ENCODE assay signal across 7 cellular contexts in genomic region chr5:159435855-159436254, GRCh38.
"Had no signal": no experiment of that assay in that cellular context is flagged by ENCODE, and none has a peak within 500 bp of the region (broad histone marks: within the 10 kb centered on the region; RNA-seq: fewer than 3 reads in every experiment).

No MANE protein-coding gene starts in this region.

- H3K9ac ChIP-seq: GM23248 had no signal

- H2AFZ ChIP-seq: GM23248 had no signal

- H3K9me3 ChIP-seq: HAP-1 had no signal

- H3K4me3 ChIP-seq: GM23248, HAP-1 had no signal

- ATAC-seq: HCT116, HepG2 had no signal

- H3K27ac ChIP-seq: GM23248, HL-60 had no signal

- DNase-seq: GM23248, GOT3, H7 had no signal

- H3K36me3 ChIP-seq: HAP-1 had no signal

- H3K4me1 ChIP-seq: HAP-1 had no signal
